Comparison of ENCODE assay signal across 23 cellular contexts in genomic region chr13:46329624-46330023, GRCh38. TPM values are rescaled to one million over a fixed set of nuclear protein-coding genes. Genes with fewer than 3 reads are reported as not detected.
DNase-seq lines count a peak whose midpoint lies in the region; ATAC-seq and TF ChIP-seq lines count a peak whose summit lies in the region.
"Had no signal": no experiment of that assay in that cellular context is flagged by ENCODE, and none has a peak within 500 bp of the region (broad histone marks: within the 10 kb centered on the region; RNA-seq: fewer than 3 reads in every experiment).

No MANE protein-coding gene starts in this region.

- no peak for ATAC-seq in natural killer cell treated with Interleukin-12 subunit alpha and Interleukin-12 subunit beta and Interleukin-15 and Interleukin-18, amount 100 ng/mL, for 72 hours
- no peak for ATAC-seq in natural killer cell
- ATAC-seq in activated T-helper 17 cell treated with anti-CD3 and anti-CD28 coated beads, Interleukin-2, amount 50 U/mL, for 72 hours (replicated peaks): peak; percentile 31
- ATAC-seq in stimulated activated effector memory CD8-positive, alpha-beta T cell treated with anti-CD3 and anti-CD28 coated beads, Interleukin-12 subunit alpha, Interleukin-12 subunit beta, amount 100 ng/mL, for 72 hours: peak; percentile 53
- ATAC-seq in HG02973 (IDR thresholded peaks at IDR 0.05; ENCODE audit: unreplicated experiment): no peak
- ATAC-seq in left lung: no peak
- ATAC-seq: HCT116 had no signal

- H3K9me3 Mint-ChIP-seq in natural killer cell treated with Interleukin-12 subunit alpha and Interleukin-12 subunit beta and Interleukin-15 and Interleukin-18, amount 100 ng/mL, for 72 hours: no peaks in the 10 kb centered on the region
- H3K9me3 Mint-ChIP-seq in natural killer cell: no peaks in the 10 kb centered on the region
- no peaks in the 10 kb centered on the region for H3K9me3 Mint-ChIP-seq in activated T-helper 17 cell treated with anti-CD3 and anti-CD28 coated beads, Interleukin-2, amount 50 U/mL, for 72 hours
- H3K9me3 Mint-ChIP-seq in stimulated activated effector memory CD8-positive, alpha-beta T cell treated with anti-CD3 and anti-CD28 coated beads, Interleukin-12 subunit alpha, Interleukin-12 subunit beta, amount 100 ng/mL, for 72 hours: no peaks in the 10 kb centered on the region
- H3K9me3 Mint-ChIP-seq: CD8-positive, alpha-beta memory T cell; HFFc6 had no signal

- peaks cover 6 to 12% of the 10 kb centered on the region in 2 donors for H3K27me3 Mint-ChIP-seq in natural killer cell treated with Interleukin-12 subunit alpha and Interleukin-12 subunit beta and Interleukin-15 and Interleukin-18, amount 100 ng/mL, for 72 hours
- peaks cover 0 to 4% of the 10 kb centered on the region in 2 donors for H3K27me3 Mint-ChIP-seq in natural killer cell (ENCODE audit: low read depth in 2 of 2)
- peaks cover 12% of the 10 kb centered on the region for H3K27me3 Mint-ChIP-seq in activated T-helper 17 cell treated with anti-CD3 and anti-CD28 coated beads, Interleukin-2, amount 50 U/mL, for 72 hours

- H3K27ac Mint-ChIP-seq in natural killer cell treated with Interleukin-12 subunit alpha and Interleukin-12 subunit beta and Interleukin-15 and Interleukin-18, amount 100 ng/mL, for 72 hours: peak overlapping the region in 1 of 2 donors; percentile 61
- H3K27ac Mint-ChIP-seq in natural killer cell: no peak overlapping the region
- H3K27ac Mint-ChIP-seq in activated T-helper 17 cell treated with anti-CD3 and anti-CD28 coated beads, Interleukin-2, amount 50 U/mL, for 72 hours: no peak overlapping the region
- H3K27ac Mint-ChIP-seq in stimulated activated effector memory CD8-positive, alpha-beta T cell treated with anti-CD3 and anti-CD28 coated beads, Interleukin-12 subunit alpha, Interleukin-12 subunit beta, amount 100 ng/mL, for 72 hours: no peak overlapping the region
- H3K27ac Mint-ChIP-seq: HFFc6 had no signal

- H3K4me1 Mint-ChIP-seq in natural killer cell treated with Interleukin-12 subunit alpha and Interleukin-12 subunit beta and Interleukin-15 and Interleukin-18, amount 100 ng/mL, for 72 hours (ENCODE audit: low read depth in 2 of 2): peaks cover 41 to 56% of the 10 kb centered on the region in 2 donors
- H3K4me1 Mint-ChIP-seq in natural killer cell: peaks cover 19 to 20% of the 10 kb centered on the region in 2 donors
- H3K4me1 Mint-ChIP-seq in activated T-helper 17 cell treated with anti-CD3 and anti-CD28 coated beads, Interleukin-2, amount 50 U/mL, for 72 hours: no peaks in the 10 kb centered on the region
- H3K4me1 Mint-ChIP-seq in stimulated activated effector memory CD8-positive, alpha-beta T cell treated with anti-CD3 and anti-CD28 coated beads, Interleukin-12 subunit alpha, Interleukin-12 subunit beta, amount 100 ng/mL, for 72 hours: peaks cover 44% of the 10 kb centered on the region

- peak overlapping the region; percentile 32 for H3K4me3 Mint-ChIP-seq in natural killer cell treated with Interleukin-12 subunit alpha and Interleukin-12 subunit beta and Interleukin-15 and Interleukin-18, amount 100 ng/mL, for 72 hours
- no peak overlapping the region for H3K4me3 Mint-ChIP-seq in natural killer cell
- H3K4me3 Mint-ChIP-seq in activated T-helper 17 cell treated with anti-CD3 and anti-CD28 coated beads, Interleukin-2, amount 50 U/mL, for 72 hours: no peak overlapping the region
- no peak overlapping the region for H3K4me3 Mint-ChIP-seq in stimulated activated effector memory CD8-positive, alpha-beta T cell treated with anti-CD3 and anti-CD28 coated beads, Interleukin-12 subunit alpha, Interleukin-12 subunit beta, amount 100 ng/mL, for 72 hours
- H3K4me3 Mint-ChIP-seq: CD4-positive, CD25-positive, alpha-beta regulatory T cell; CD8-positive, alpha-beta memory T cell; HFFc6 had no signal

- H3K36me3 Mint-ChIP-seq in natural killer cell treated with Interleukin-12 subunit alpha and Interleukin-12 subunit beta and Interleukin-15 and Interleukin-18, amount 100 ng/mL, for 72 hours: peaks cover 6% of the 10 kb centered on the region
- H3K36me3 Mint-ChIP-seq in natural killer cell: no peaks in the 10 kb centered on the region
- H3K36me3 Mint-ChIP-seq in activated T-helper 17 cell treated with anti-CD3 and anti-CD28 coated beads, Interleukin-2, amount 50 U/mL, for 72 hours (ENCODE audit: low read depth): no peaks in the 10 kb centered on the region
- H3K36me3 Mint-ChIP-seq in stimulated activated effector memory CD8-positive, alpha-beta T cell treated with anti-CD3 and anti-CD28 coated beads, Interleukin-12 subunit alpha, Interleukin-12 subunit beta, amount 100 ng/mL, for 72 hours: no peaks in the 10 kb centered on the region
- H3K36me3 Mint-ChIP-seq: CD4-positive, CD25-positive, alpha-beta regulatory T cell; CD8-positive, alpha-beta memory T cell had no signal

- H3K9me3 ChIP-seq in left lung: no peaks in the 10 kb centered on the region
- H3K9me3 ChIP-seq: BE2C had no signal

- no peaks in the 10 kb centered on the region for H3K27me3 ChIP-seq in left lung
- H3K27me3 ChIP-seq: BE2C had no signal

- intact Hi-C loops in natural killer cell (cut with micrococcal nuclease) (loop anchor here (10.0 kb wide), 1 partner anchor 525 kb away; no protein-coding TSS in a partner anchor), left lung (cut with DNase I) (no loop called here)

- H3K27ac ChIP-seq in substantia nigra (ENCODE audit: low read depth, low read length, poor library complexity, severe bottlenecking) (no peak overlapping the region), left lung (no peak overlapping the region)

- peaks cover 0 to 7% of the 10 kb centered on the region in 2 donors for H3K4me1 ChIP-seq in left lung
- H3K4me1 ChIP-seq: BE2C had no signal

- no peaks in the 10 kb centered on the region for H3K36me3 ChIP-seq in left lung
- H3K36me3 ChIP-seq: BE2C had no signal

- DNase-seq in natural killer cell treated with Interleukin-12 subunit alpha and Interleukin-12 subunit beta and Interleukin-15 and Interleukin-18, amount 100 ng/mL, for 72 hours (ENCODE audit: low spot score): no peak
- DNase-seq in natural killer cell: no peak
- peak in 1 of 2 donors; percentile 53 for DNase-seq in stimulated activated effector memory CD8-positive, alpha-beta T cell treated with anti-CD3 and anti-CD28 coated beads, Interleukin-12 subunit alpha, Interleukin-12 subunit beta, amount 100 ng/mL, for 72 hours (ENCODE audit: low spot score in 2 of 2)
- no peak for DNase-seq in substantia nigra (lab: John Stamatoyannopoulos, UW)
- no peak for DNase-seq in left lung
- DNase-seq: ACHN; BE2C; C1 segment of cervical spinal cord; CD4-positive, CD25-positive, alpha-beta regulatory T cell; CD8-positive, alpha-beta memory T cell; COR-L47; DMS 273 treated with DMSO at 0.1 percent for 48 hours; DMS53; DND-41; EL; GOT3; H7; HFFc6 had no signal

- TF ChIP-seq CTCF in natural killer cell (IDR thresholded peaks at IDR 0.05): no peak
- no peak for TF ChIP-seq CTCF in left lung (IDR thresholded peaks at IDR 0.05)

- no peak overlapping the region for H3K4me3 ChIP-seq in left lung

RNA-seq across cellular contexts. Expression of gene RUBCNL, which starts 57.4 kb away (rescaled TPM):
- 1 to 10 TPM; 2.0 to 3.0 TPM for total RNA-seq in natural killer cell treated with Interleukin-12 subunit alpha and Interleukin-12 subunit beta and Interleukin-15 and Interleukin-18, amount 100 ng/mL, for 72 hours
- 1 to 10 TPM; 1.6 to 2.3 (median 2.1) TPM for total RNA-seq in natural killer cell
- 1 to 10 TPM in 1 of 2 donors, under 1 TPM in 1; 0.56 to 3.4 TPM for total RNA-seq in activated T-helper 17 cell treated with anti-CD3 and anti-CD28 coated beads, Interleukin-2, amount 50 U/mL, for 72 hours
- total RNA-seq in left lung: 1 to 10 TPM; 1.9 to 6.6 TPM
- total RNA-seq: CD4-positive, CD25-positive, alpha-beta regulatory T cell; CD8-positive, alpha-beta memory T cell; G401; HFFc6; HT-29 had no signal

Comparison
In these comparisons a context has a peak if more than half of its experiments do, and no peak if none do; other contexts are left out.
1. ATAC-seq: peak in activated T-helper 17 cell treated with anti-CD3 and anti-CD28 coated beads, Interleukin-2, amount 50 U/mL, for 72 hours (single experiment) and stimulated activated effector memory CD8-positive, alpha-beta T cell treated with anti-CD3 and anti-CD28 coated beads, Interleukin-12 subunit alpha, Interleukin-12 subunit beta, amount 100 ng/mL, for 72 hours (single experiment); none in natural killer cell treated with Interleukin-12 subunit alpha and Interleukin-12 subunit beta and Interleukin-15 and Interleukin-18, amount 100 ng/mL, for 72 hours (0 of 2), natural killer cell (0 of 3), HG02973 (single experiment) and left lung (single experiment).